ENCODE assay signal across 19 cellular contexts in genomic region chr18:54316071-54316820, GRCh38. TPM values are rescaled to one million over a fixed set of nuclear protein-coding genes. Genes with fewer than 3 reads are reported as not detected.
A peak's percentile ranks its signal among the peaks of the same experiment; 100 is the strongest.
DNase-seq lines count a peak whose midpoint lies in the region; ATAC-seq and TF ChIP-seq lines count a peak whose summit lies in the region.
"Had no signal": no experiment of that assay in that cellular context is flagged by ENCODE, and none has a peak within 500 bp of the region (broad histone marks: within the 10 kb centered on the region; RNA-seq: fewer than 3 reads in every experiment).

No MANE protein-coding gene starts in this region.

- BruUV-seq in PC-3 (replicated peaks; lab: Mats Ljungman, UMichigan) = no TSS peak

- H3F3A ChIP-seq in PC-3 (ENCODE audit: low read length, unreplicated experiment) (no peaks in the 10 kb centered on the region), SK-N-SH (replicated peaks; ENCODE audit: insufficient read depth) (no peaks in the 10 kb centered on the region)

- CTCF ChIA-PET in PC-3 (lab: Charles Lee) = interaction anchor here (0.7 to 1.2 kb wide), 3 partner anchors 14 to 154 kb away, joined by 4 to 7 read pairs (median 4); partner anchors contain the start of genes C18orf54 and STARD6
- CTCF ChIA-PET in SK-N-SH (lab: Yijun Ruan, JAX) = interaction anchor here (0.7 kb wide), 1 partner anchor 22 kb away, joined by 3 read pairs; no protein-coding TSS in a partner anchor

- no peaks in the 10 kb centered on the region for H3K79me1 ChIP-seq in H9 (ENCODE audit: insufficient read depth, low read depth, low read length, poor library complexity, severe bottlenecking)

- H3K4me1 ChIP-seq in H9 (ENCODE audit: insufficient read depth, low read length) = no peaks in the 10 kb centered on the region
- H3K4me1 ChIP-seq in PC-3 (ENCODE audit: insufficient read depth, low read length) = peaks cover 13% of the 10 kb centered on the region; the same call in 1 of the 2 replicates
- no peaks in the 10 kb centered on the region for H3K4me1 ChIP-seq in SK-N-SH (ENCODE audit: control insufficient read depth in 1 of 2, insufficient read depth in 2 of 2, low read depth in 1 of 2, low read length in 1 of 2)
- no peaks in the 10 kb centered on the region for H3K4me1 ChIP-seq in mucosa of descending colon (ENCODE audit: low read depth)
- H3K4me1 ChIP-seq: Peyer's patch, SJSA1 had no signal

- H3K27me3 ChIP-seq in H9 (ENCODE audit: insufficient read depth, low read length) (no peaks in the 10 kb centered on the region), PC-3 (ENCODE audit: low read length) (no peaks in the 10 kb centered on the region), SK-N-SH (ENCODE audit: insufficient read depth) (no peaks in the 10 kb centered on the region)
- H3K27me3 ChIP-seq: Peyer's patch, SJSA1 had no signal

- no peak for TF ChIP-seq RAD21 in SK-N-SH (IDR thresholded peaks at IDR 0.05; ENCODE audit: low read length)

- no peak overlapping the region for H2BK15ac ChIP-seq in H9 (ENCODE audit: low read depth, low read length)

- H3K18ac ChIP-seq in H9 (ENCODE audit: insufficient read length, low read depth, low read length) = no peak overlapping the region

- TF ChIP-seq CTCF in AG10803 (conservative IDR thresholded peaks at IDR 0.05; ENCODE audit: low read length) = no peak; the same call in 1 of the 2 replicates
- 0 out of 3 replicates have a peak, but pooled peaks have one; percentile 14 for TF ChIP-seq CTCF in H9 (conservative IDR thresholded peaks at IDR 0.05)
- peak; percentile 30; the same call in 1 of the 2 replicates for TF ChIP-seq CTCF in PC-3 (conservative IDR thresholded peaks at IDR 0.05; ENCODE audit: low read depth, low read length)
- no peak for TF ChIP-seq CTCF in SK-N-SH (IDR thresholded peaks at IDR 0.05)
- no peak for TF ChIP-seq CTCF in mucosa of descending colon (IDR thresholded peaks at IDR 0.05)

- H3K4me2 ChIP-seq in H9 (ENCODE audit: insufficient read depth, insufficient read length, low read length) = no peak overlapping the region
- H3K4me2 ChIP-seq in PC-3 (ENCODE audit: low read length) = 0 out of 2 replicates have a peak overlapping the region, but pooled peaks have one; percentile 2
- no peak overlapping the region for H3K4me2 ChIP-seq in SK-N-SH
- H3K4me2 ChIP-seq: KMS-11 had no signal

- intact Hi-C loops in PC-3 (cut with micrococcal nuclease) = no loop called here
- intact Hi-C loops in mucosa of descending colon (cut with DNase I, micrococcal nuclease) = no loop called here

- no peak overlapping the region for H2AK5ac ChIP-seq in H9 (ENCODE audit: insufficient read length, low read length)

- H3K56ac ChIP-seq in H9 (ENCODE audit: insufficient read length, low read depth, low read length) = no peak overlapping the region

- H3K36me3 ChIP-seq in PC-3 (ENCODE audit: low read depth, low read length) (no peaks in the 10 kb centered on the region), SK-N-SH (replicated peaks in 1 of 2; ENCODE audit: control insufficient read depth in 1 of 2, insufficient read depth in 2 of 2, low read length in 1 of 2) (no peaks in the 10 kb centered on the region), mucosa of descending colon (ENCODE audit: low read depth) (no peaks in the 10 kb centered on the region)
- H3K36me3 ChIP-seq: Peyer's patch, SJSA1 had no signal

- H4K5ac ChIP-seq in H9 (ENCODE audit: insufficient read length, low read depth, low read length) = no peak overlapping the region

- TF ChIP-seq EP300 in SK-N-SH (IDR thresholded peaks at IDR 0.05; ENCODE audit: borderline replicate concordance in 1 of 2, low read depth in 1 of 2, low read length in 1 of 2) = no peak

- POLR2A ChIA-PET in PC-3 (lab: Charles Lee; ENCODE audit: unreplicated experiment) = interaction anchor here (1.0 kb wide), 1 partner anchor 13 kb away, joined by 8 read pairs; no protein-coding TSS in a partner anchor
- POLR2A ChIA-PET in SK-N-SH (lab: Yijun Ruan, JAX) = no interaction called here

- H3K27ac Mint-ChIP-seq in H9 = no peak overlapping the region
- H3K27ac Mint-ChIP-seq: CD14-positive monocyte, HFFc6, T-cell had no signal

- H2AFZ ChIP-seq in H9 (ENCODE audit: low read length) (no peak overlapping the region), PC-3 (ENCODE audit: low read length) (no peak overlapping the region), SK-N-SH (ENCODE audit: low read depth) (no peak overlapping the region)

- ATAC-seq in PC-3 (peak; percentile 89), left lobe of liver (peak; percentile 29), mucosa of descending colon (no peak)
- ATAC-seq: T-cell had no signal

- peaks cover 11 to 17% of the 10 kb centered on the region in 2 experiments for H3K4me1 Mint-ChIP-seq in H9
- H3K4me1 Mint-ChIP-seq: CD14-positive monocyte, T-cell had no signal

- no peak overlapping the region for H3K14ac ChIP-seq in H9 (ENCODE audit: insufficient read depth, low read length)

- H3K9ac ChIP-seq in H9 (ENCODE audit: extremely low read depth, insufficient read length, low read length) = no peak overlapping the region
- no peak overlapping the region for H3K9ac ChIP-seq in PC-3 (ENCODE audit: low read length)
- H3K9ac ChIP-seq in SK-N-SH = no peak overlapping the region
- H3K9ac ChIP-seq: KMS-11 had no signal

- no peak overlapping the region for H2BK20ac ChIP-seq in H9 (ENCODE audit: low read depth, low read length, poor library complexity, severe bottlenecking)

- H3K9me3 ChIP-seq in H9 (ENCODE audit: control insufficient read depth, low read depth, low read length) (no peaks in the 10 kb centered on the region), PC-3 (ENCODE audit: low read length) (no peaks in the 10 kb centered on the region), SK-N-SH (no peaks in the 10 kb centered on the region), mucosa of descending colon (no peaks in the 10 kb centered on the region)
- H3K9me3 ChIP-seq: Peyer's patch, SJSA1 had no signal

- no peak overlapping the region for H3K23ac ChIP-seq in H9 (ENCODE audit: insufficient read length, low read depth, low read length)

- H3T11ph ChIP-seq in H9 (ENCODE audit: low read length) = no peak overlapping the region

- no peak overlapping the region for H3K4me3 Mint-ChIP-seq in H9
- H3K4me3 Mint-ChIP-seq: CD14-positive monocyte, HFFc6, T-cell had no signal

- no peak overlapping the region for H2BK120ac ChIP-seq in H9 (ENCODE audit: low read depth, low read length, poor library complexity, severe bottlenecking)

- no peak overlapping the region for H3K27ac ChIP-seq in H9 (ENCODE audit: insufficient read length, low read depth, low read length)
- H3K27ac ChIP-seq in PC-3 (ENCODE audit: low read length) = no peak overlapping the region
- no peak overlapping the region for H3K27ac ChIP-seq in SK-N-SH (ENCODE audit: low read depth in 2 of 2, low read length in 1 of 2)
- H3K27ac ChIP-seq: KMS-11, Peyer's patch, SJSA1 had no signal

- H3K4me3 ChIP-seq in AG10803 (ENCODE audit: low read length) = no peak overlapping the region
- no peak overlapping the region for H3K4me3 ChIP-seq in PC-3 (ENCODE audit: low read length)
- H3K4me3 ChIP-seq in SK-N-SH (ENCODE audit: low read depth in 2 of 2, low read length in 1 of 2) = no peak overlapping the region
- no peak overlapping the region for H3K4me3 ChIP-seq in mucosa of descending colon
- H3K4me3 ChIP-seq: Peyer's patch, SJSA1 had no signal

- H2BK12ac ChIP-seq in H9 (ENCODE audit: insufficient read length, low read depth, low read length) = no peak overlapping the region

- H2BK5ac ChIP-seq in H9 (ENCODE audit: insufficient read length, low read length) = no peak overlapping the region

- DNase-seq in AG10803 (ENCODE audit: low read depth) (peak; percentile 7), H9 (no peak), PC-3 (peak; percentile 60), left lobe of liver (ENCODE audit: low spot score) (no peak), SK-N-SH (no peak), mucosa of descending colon (no peak), ecto neural progenitor cell (ENCODE audit: low spot score) (no peak)
- DNase-seq: DND-41, HFFc6, NCI-H187 treated with DMSO at 0.1 percent for 48 hours, NCI-H345, NCI-H524 treated with DMSO at 0.1 percent for 48 hours, Peyer's patch, T-cell had no signal

- no peak overlapping the region for H3K4ac ChIP-seq in H9 (ENCODE audit: low read depth, low read length)

- H4K20me1 ChIP-seq in H9 (ENCODE audit: control insufficient read depth, insufficient read depth, insufficient read length) (no peaks in the 10 kb centered on the region), PC-3 (ENCODE audit: low read length) (no peaks in the 10 kb centered on the region), SK-N-SH (ENCODE audit: insufficient read depth) (no peaks in the 10 kb centered on the region)

- no peak overlapping the region for H4K8ac ChIP-seq in H9 (replicated peaks; ENCODE audit: insufficient read length, low read depth, low read length)

- no peaks in the 10 kb centered on the region for H3K27me3 Mint-ChIP-seq in H9 (ENCODE audit: low read depth)

- H4K91ac ChIP-seq in H9 (ENCODE audit: insufficient read length, low read depth, low read length) = no peak overlapping the region

- H3K9me2 ChIP-seq in PC-3 (replicated peaks; ENCODE audit: low read length) (no peaks in the 10 kb centered on the region), SK-N-SH (no peaks in the 10 kb centered on the region)

- H3K9me3 Mint-ChIP-seq in H9 = peaks cover 0 to 3% of the 10 kb centered on the region in 2 experiments; a peak in 2 of 5 replicates
- H3K9me3 Mint-ChIP-seq: HFFc6, T-cell had no signal

- H3K23me2 ChIP-seq in H9 (ENCODE audit: insufficient read length, low read depth, low read length, poor library complexity, severe bottlenecking) = no peaks in the 10 kb centered on the region

- H3K79me2 ChIP-seq in H9 (ENCODE audit: insufficient read depth, low read length) = no peaks in the 10 kb centered on the region
- no peaks in the 10 kb centered on the region for H3K79me2 ChIP-seq in PC-3 (ENCODE audit: low read length)
- H3K79me2 ChIP-seq in SK-N-SH (ENCODE audit: insufficient read depth) = no peaks in the 10 kb centered on the region

- H3K36me3 Mint-ChIP-seq in H9 (ENCODE audit: insufficient read depth in 1 of 3, low read depth in 3 of 3) = no peaks in the 10 kb centered on the region; a peak in 1 of 7 replicates
- H3K36me3 Mint-ChIP-seq: CD14-positive monocyte had no signal

RNA-seq across cellular contexts. Expression of gene STARD6, which starts 41.4 kb away (rescaled TPM):
- total RNA-seq in H9 (2021) (not detected in 2 replicates), PC-3 (2014; rRNA removed) (not detected in 2 replicates), left lobe of liver (not detected), mucosa of descending colon (not detected)
- not detected in 2 replicates for polyA plus RNA-seq in SK-N-SH (2012; rRNA removed)
- 0.01 and 0.12 TPM in 2 replicates for polyA plus RNA-seq in SK-N-SH (2012; cell fraction: cytosol; rRNA removed)
- polyA plus RNA-seq in SK-N-SH (2012; cell fraction: nucleus; rRNA removed) = not detected in 2 replicates
- total RNA-seq: G401, H4, Peyer's patch, T-cell had no signal
- polyA plus RNA-seq: CD14-positive monocyte had no signal

RNA-seq across cellular contexts. Expression of gene C18orf54, which starts 41.5 kb away (rescaled TPM):
- total RNA-seq in H9 (2021) (21.6 and 23.2 TPM in 2 replicates), PC-3 (2014; rRNA removed) (5.1 and 10.5 TPM in 2 replicates), left lobe of liver (0.35 TPM), mucosa of descending colon (1 to 10 TPM; 2.1 to 3.7 (median 3.1) TPM)
- 0.68 and 0.76 TPM in 2 replicates for polyA plus RNA-seq in SK-N-SH (2012; rRNA removed)
- polyA plus RNA-seq in SK-N-SH (2012; cell fraction: cytosol; rRNA removed) = 1.4 TPM in 2 replicates
- 0.41 and 1.0 TPM in 2 replicates for polyA plus RNA-seq in SK-N-SH (2012; cell fraction: nucleus; rRNA removed)

RNA-seq across cellular contexts. Expression of gene POLI, which starts 46.9 kb away (rescaled TPM):
- 44.1 and 45.0 TPM in 2 replicates for total RNA-seq in H9 (2021)
- 6.3 and 9.9 TPM in 2 replicates for total RNA-seq in PC-3 (2014; rRNA removed)
- 12.8 TPM for total RNA-seq in left lobe of liver
- 11.9 and 21.7 TPM in 2 replicates for polyA plus RNA-seq in SK-N-SH (2012; rRNA removed)
- polyA plus RNA-seq in SK-N-SH (2012; cell fraction: cytosol; rRNA removed) = 9.3 and 12.8 TPM in 2 replicates
- 33.5 and 74.8 TPM in 2 replicates for polyA plus RNA-seq in SK-N-SH (2012; cell fraction: nucleus; rRNA removed)
- 10 to 100 TPM; 14.2 to 33.2 (median 15.4) TPM for total RNA-seq in mucosa of descending colon

Comparison
In these comparisons a context has a peak if more than half of its experiments do, and no peak if none do; other contexts are left out.
1. DNase-seq: peak in AG10803 (single experiment) and PC-3 (single experiment); none in H9 (single experiment), left lobe of liver (single experiment), SK-N-SH (single experiment), mucosa of descending colon (0 of 3) and ecto neural progenitor cell (single experiment).
2. CTCF ChIP-seq: peak in H9 (single experiment) and PC-3 (single experiment); none in AG10803 (single experiment), SK-N-SH (single experiment) and mucosa of descending colon (single experiment).